Comparison of ENCODE assay signal across 8 cellular contexts in the genomic region with DNA sequence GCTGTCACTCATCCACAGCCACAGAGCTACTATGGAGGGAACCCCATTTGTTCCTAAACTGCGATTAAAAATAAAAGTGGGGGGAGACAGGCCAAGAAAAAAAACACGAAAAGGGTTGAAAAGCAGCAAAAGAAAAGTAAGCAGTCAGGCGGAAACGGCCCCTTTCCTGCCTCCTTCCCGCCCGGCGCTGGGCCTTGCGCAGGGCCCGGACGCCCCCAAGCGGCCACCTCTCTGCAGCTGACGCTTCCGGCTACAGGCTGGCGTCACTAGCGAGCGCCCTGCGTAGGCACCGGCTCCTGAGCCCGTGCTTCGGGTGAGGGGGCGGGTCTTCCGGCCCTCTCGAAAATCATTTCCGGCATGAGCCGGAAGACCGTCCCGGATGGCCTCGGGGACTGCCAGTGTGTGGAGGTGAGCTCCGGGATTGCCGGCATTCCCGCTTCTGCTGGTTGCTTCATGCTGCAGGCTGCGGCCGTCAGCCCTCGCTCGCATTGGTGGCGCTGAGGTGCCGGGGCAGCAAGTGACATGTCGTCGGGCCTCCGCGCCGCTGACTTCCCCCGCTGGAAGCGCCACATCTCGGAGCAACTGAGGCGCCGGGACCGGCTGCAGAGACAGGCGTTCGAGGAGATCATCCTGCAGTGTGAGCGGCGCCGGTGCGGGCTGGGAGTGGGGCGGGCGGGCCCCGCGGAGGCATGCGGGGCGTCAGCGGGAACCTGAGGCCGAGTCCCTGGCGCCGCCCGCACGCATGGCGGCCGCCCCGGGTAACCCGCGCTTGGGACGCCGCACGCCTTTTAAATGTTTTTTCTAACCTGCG. TPM values are rescaled to one million over a fixed set of nuclear protein-coding genes. Genes with fewer than 3 reads are reported as not detected.
DNase-seq lines count a peak whose midpoint lies in the region; ATAC-seq and TF ChIP-seq lines count a peak whose summit lies in the region.

A gene (plus strand): TSS at position 368 of the 811 bp plus-strand sequence. CDS start 155 bp downstream, at position 523.

- H3K27me3 Mint-ChIP-seq in T-helper 1 cell treated with Interleukin-12 subunit alpha and Interleukin-12 subunit beta and Interleukin-4 antibody, amounts not matched to agents 30 μg/mL and 1 μg/mL, for 36 hours (ENCODE audit: low read depth): no peaks in the 10 kb centered on the region
- H3K27me3 Mint-ChIP-seq in progenitor cell of endocrine pancreas: no peaks in the 10 kb centered on the region

- H3K4me1 Mint-ChIP-seq in T-helper 1 cell treated with Interleukin-12 subunit alpha and Interleukin-12 subunit beta and Interleukin-4 antibody, amounts not matched to agents 30 μg/mL and 1 μg/mL, for 36 hours (ENCODE audit: low read depth): peaks cover 59% of the 10 kb centered on the region
- peaks cover 10% of the 10 kb centered on the region for H3K4me1 Mint-ChIP-seq in progenitor cell of endocrine pancreas (ENCODE audit: low read depth)

- peak; percentile 92 for DNase-seq in NCI-H1694 (lab: John Stamatoyannopoulos, UW)
- peak; percentile 93 for DNase-seq in amniotic stem cell (lab: John Stamatoyannopoulos, UW)
- DNase-seq in left cardiac atrium: peak; percentile 97
- DNase-seq in progenitor cell of endocrine pancreas (ENCODE audit: low spot score, unreplicated experiment): peak; percentile 83
- peak; percentile 96 for DNase-seq in ureter (ENCODE audit: low spot score)

- peak; percentile 90 for TF ChIP-seq POLR2A in GM15510 (IDR thresholded peaks at IDR 0.05; ENCODE audit: borderline replicate concordance, extremely low read depth, insufficient read length)

- H3K36me3 Mint-ChIP-seq in T-helper 1 cell treated with Interleukin-12 subunit alpha and Interleukin-12 subunit beta and Interleukin-4 antibody, amounts not matched to agents 30 μg/mL and 1 μg/mL, for 36 hours (ENCODE audit: low read depth): peaks cover 25% of the 10 kb centered on the region
- peaks cover 8% of the 10 kb centered on the region for H3K36me3 Mint-ChIP-seq in progenitor cell of endocrine pancreas (ENCODE audit: insufficient read depth)

- TF ChIP-seq CTCF in progenitor cell of endocrine pancreas (IDR thresholded peaks at IDR 0.05; ENCODE audit: unreplicated experiment): peak; percentile 92

- no peaks in the 10 kb centered on the region for H3K9me3 Mint-ChIP-seq in T-helper 1 cell treated with Interleukin-12 subunit alpha and Interleukin-12 subunit beta and Interleukin-4 antibody, amounts not matched to agents 30 μg/mL and 1 μg/mL, for 36 hours
- H3K9me3 Mint-ChIP-seq in progenitor cell of endocrine pancreas (ENCODE audit: low read depth): peaks cover 10% of the 10 kb centered on the region

- peak within 1 kb of the TSS; percentile 91 for H3K4me3 Mint-ChIP-seq in T-helper 1 cell treated with Interleukin-12 subunit alpha and Interleukin-12 subunit beta and Interleukin-4 antibody, amounts not matched to agents 30 μg/mL and 1 μg/mL, for 36 hours
- H3K4me3 Mint-ChIP-seq in progenitor cell of endocrine pancreas (ENCODE audit: low read depth): peak within 1 kb of the TSS; percentile 94

- H3K27ac Mint-ChIP-seq in T-helper 1 cell treated with Interleukin-12 subunit alpha and Interleukin-12 subunit beta and Interleukin-4 antibody, amounts not matched to agents 30 μg/mL and 1 μg/mL, for 36 hours: peak within 1 kb of the TSS; percentile 97
- peak within 1 kb of the TSS; percentile 95 for H3K27ac Mint-ChIP-seq in progenitor cell of endocrine pancreas

- peak; percentile 97 for ATAC-seq in HG02885 (IDR thresholded peaks at IDR 0.05; ENCODE audit: poor library complexity, unreplicated experiment)
- peak; percentile 99 to 100 for ATAC-seq in left cardiac atrium

- intact Hi-C loops in left cardiac atrium (cut with DNase I): loop anchor here in 1 of 2 donors (1.0 to 5.0 kb wide), 3 partner anchors 153 to 644 kb away; no protein-coding TSS in a partner anchor

RNA-seq across cellular contexts. Expression of the gene that starts here (rescaled TPM):
- total RNA-seq in left cardiac atrium (10 to 100 TPM; 15.8 to 17.8 TPM), progenitor cell of endocrine pancreas (27.9 and 29.7 TPM in 2 replicates), ureter (35.4 TPM)

Comparison
In these comparisons a context has a peak if more than half of its experiments do, and no peak if none do; other contexts are left out.
1. Peak in every context shown above with its lines: DNase-seq and ATAC-seq.